17 cellular contexts compared by ENCODE assay signal in the genomic region with DNA sequence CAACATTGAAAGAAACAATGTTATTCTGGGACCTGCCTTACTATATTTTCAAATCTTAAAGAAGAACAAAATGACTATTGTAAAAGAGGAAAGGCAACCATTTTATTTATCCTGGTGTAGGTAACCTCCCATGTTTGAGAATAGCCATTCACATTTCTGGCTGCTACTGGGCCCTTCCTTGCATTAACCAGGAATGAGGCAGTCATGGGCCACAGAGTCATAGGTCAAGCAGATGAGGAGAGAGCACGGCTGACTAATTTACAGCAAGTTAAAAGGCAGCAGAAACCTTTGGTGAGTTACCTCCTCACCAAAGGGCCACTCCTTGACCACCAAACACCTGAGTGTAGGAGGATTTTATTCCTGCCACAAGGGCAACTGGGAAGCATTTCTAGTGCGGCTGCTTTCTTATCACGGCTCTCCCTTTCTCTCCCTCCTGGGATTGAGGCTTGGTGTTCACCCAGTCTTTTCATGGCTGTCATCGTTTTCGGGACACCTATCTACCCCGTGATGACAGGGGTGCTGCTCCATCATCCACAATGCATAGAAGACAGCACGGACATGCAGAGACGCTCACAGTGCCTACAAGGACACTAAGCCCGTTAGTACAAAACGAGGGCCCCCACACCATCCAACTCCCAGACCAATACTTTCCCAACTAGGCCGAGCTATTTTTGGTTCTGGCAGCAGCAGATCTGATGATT. TPM values are rescaled to one million over a fixed set of nuclear protein-coding genes. Genes with fewer than 3 reads are reported as not detected.
"Had no signal": no experiment of that assay in that cellular context is flagged by ENCODE, and none has a peak within 500 bp of the region (broad histone marks: within the 10 kb centered on the region; RNA-seq: fewer than 3 reads in every experiment).

No MANE protein-coding gene starts in this region.

- H3K27ac Mint-ChIP-seq: activated B cell treated with CpG ODN at 0.5 μM for 24 hours; activated CD4-positive, alpha-beta T cell treated with anti-CD3 and anti-CD28 coated beads, Interleukin-2, amount 10 ng/mL, durations not matched to agents 24 days and 14 days; activated naive CD4-positive, alpha-beta T cell treated with anti-CD3 and anti-CD28 coated beads, Interleukin-2, amount 10 ng/mL, durations not matched to agents 7 days and 5 days; activated T-helper 2 cell treated with anti-CD3 and anti-CD28 coated beads, Interferon-gamma antibody, Interleukin-2, Interleukin-4, amounts not matched to agents 10 μg/mL and 5 μg/mL and 100 μg/mL, durations not matched to agents 14 hours and 24 hours and 36 hours; endodermal cell; memory B cell; natural killer cell treated with Interleukin-12 subunit alpha and Interleukin-12 subunit beta and Interleukin-15 and Interleukin-18, amount 100 ng/mL, for 72 hours had no signal

- H3K9me3 ChIP-seq: psoas muscle, upper lobe of right lung had no signal

- H3K4me3 Mint-ChIP-seq: activated B cell treated with CpG ODN at 0.5 μM for 24 hours; activated CD4-positive, alpha-beta T cell treated with anti-CD3 and anti-CD28 coated beads, Interleukin-2, amount 10 ng/mL, durations not matched to agents 24 days and 14 days; activated naive CD4-positive, alpha-beta T cell treated with anti-CD3 and anti-CD28 coated beads, Interleukin-2, amount 10 ng/mL, durations not matched to agents 7 days and 5 days; endodermal cell; memory B cell; natural killer cell treated with Interleukin-12 subunit alpha and Interleukin-12 subunit beta and Interleukin-15 and Interleukin-18, amount 100 ng/mL, for 72 hours had no signal

- H3K27ac ChIP-seq: psoas muscle, upper lobe of right lung had no signal

- DNase-seq: activated B cell treated with CpG ODN at 0.5 μM for 24 hours; activated CD4-positive, alpha-beta T cell treated with anti-CD3 and anti-CD28 coated beads, Interleukin-2, amount 10 ng/mL, durations not matched to agents 24 days and 14 days; activated naive CD4-positive, alpha-beta T cell treated with anti-CD3 and anti-CD28 coated beads, Interleukin-2, amount 10 ng/mL, durations not matched to agents 7 days and 5 days; activated T-cell treated with anti-CD3 and anti-CD28 coated beads for 4 hours; endodermal cell; erythroblast; hypothalamus; left colon; psoas muscle; stimulated activated CD4-positive, alpha-beta T cell treated with anti-CD3 and anti-CD28 coated beads, Interleukin-12 subunit alpha, Interleukin-12 subunit beta, amount 100 ng/mL, for 4 hours; stimulated activated naive CD8-positive, alpha-beta T cell treated with anti-CD3 and anti-CD28 coated beads, Interleukin-15, Interleukin-2, amounts not matched to agents 100 U/mL and 50 U/mL, for 24 hours; upper lobe of right lung had no signal

- ATAC-seq: left colon; natural killer cell treated with Interleukin-12 subunit alpha and Interleukin-12 subunit beta and Interleukin-15 and Interleukin-18, amount 100 ng/mL, for 72 hours; stimulated activated naive CD8-positive, alpha-beta T cell treated with anti-CD3 and anti-CD28 coated beads, Interleukin-15, Interleukin-2, amounts not matched to agents 100 U/mL and 50 U/mL, for 24 hours; upper lobe of right lung had no signal

- H3K36me3 ChIP-seq: upper lobe of right lung had no signal

- H3K9me3 Mint-ChIP-seq: activated B cell treated with CpG ODN at 0.5 μM for 24 hours; activated CD4-positive, alpha-beta T cell treated with anti-CD3 and anti-CD28 coated beads, Interleukin-2, amount 10 ng/mL, durations not matched to agents 24 days and 14 days; activated naive CD4-positive, alpha-beta T cell treated with anti-CD3 and anti-CD28 coated beads, Interleukin-2, amount 10 ng/mL, durations not matched to agents 7 days and 5 days; activated T-helper 2 cell treated with anti-CD3 and anti-CD28 coated beads, Interferon-gamma antibody, Interleukin-2, Interleukin-4, amounts not matched to agents 10 μg/mL and 5 μg/mL and 100 μg/mL, durations not matched to agents 14 hours and 24 hours and 36 hours; endodermal cell; memory B cell; natural killer cell treated with Interleukin-12 subunit alpha and Interleukin-12 subunit beta and Interleukin-15 and Interleukin-18, amount 100 ng/mL, for 72 hours had no signal

- H3K27me3 ChIP-seq: upper lobe of right lung had no signal

- H3K36me3 Mint-ChIP-seq: activated naive CD4-positive, alpha-beta T cell treated with anti-CD3 and anti-CD28 coated beads, Interleukin-2, amount 10 ng/mL, durations not matched to agents 7 days and 5 days; memory B cell; natural killer cell treated with Interleukin-12 subunit alpha and Interleukin-12 subunit beta and Interleukin-15 and Interleukin-18, amount 100 ng/mL, for 72 hours had no signal

- H3K4me1 ChIP-seq: psoas muscle, upper lobe of right lung had no signal

- H3K4me3 ChIP-seq: psoas muscle, upper lobe of right lung had no signal

RNA-seq across cellular contexts. Expression of gene LAMA4, which starts 4.4 kb away (rescaled TPM):
- total RNA-seq: activated B cell treated with CpG ODN at 0.5 μM for 24 hours; activated CD4-positive, alpha-beta T cell treated with anti-CD3 and anti-CD28 coated beads, Interleukin-2, amount 10 ng/mL, durations not matched to agents 24 days and 14 days; activated CD8-positive, alpha-beta memory T cell treated with anti-CD3 and anti-CD28 coated beads for 36 hours; activated T-helper 2 cell treated with anti-CD3 and anti-CD28 coated beads, Interferon-gamma antibody, Interleukin-2, Interleukin-4, amounts not matched to agents 10 μg/mL and 5 μg/mL and 100 μg/mL, durations not matched to agents 14 hours and 24 hours and 36 hours; natural killer cell treated with Interleukin-12 subunit alpha and Interleukin-12 subunit beta and Interleukin-15 and Interleukin-18, amount 100 ng/mL, for 72 hours; T-helper 1 cell treated with Interleukin-12 subunit alpha and Interleukin-12 subunit beta and Interleukin-4 antibody, amounts not matched to agents 30 ng/mL and 1 ng/mL, for 36 hours had no signal
